In genomic region chr20:36777576-36777975, GRCh38 we compare ENCODE assay signal across 16 cellular contexts. TPM values are rescaled to one million over a fixed set of nuclear protein-coding genes. Genes with fewer than 3 reads are reported as not detected.
DNase-seq lines count a peak whose midpoint lies in the region; ATAC-seq and TF ChIP-seq lines count a peak whose summit lies in the region.
"Had no signal": no experiment of that assay in that cellular context is flagged by ENCODE, and none has a peak within 500 bp of the region (broad histone marks: within the 10 kb centered on the region; RNA-seq: fewer than 3 reads in every experiment).

No MANE protein-coding gene starts in this region.

- no peaks in the 10 kb centered on the region for H3K9me3 Mint-ChIP-seq in activated naive CD8-positive, alpha-beta T cell treated with anti-CD3 and anti-CD28 coated beads for 36 hours
- H3K9me3 Mint-ChIP-seq in activated naive CD8-positive, alpha-beta T cell treated with anti-CD3 and anti-CD28 coated beads, Interleukin-2, amount 50 U/mL, for 24 hours = peaks cover 3% of the 10 kb centered on the region
- peaks cover 14% of the 10 kb centered on the region for H3K9me3 Mint-ChIP-seq in glutamatergic neuron (ENCODE audit: unreplicated experiment)
- H3K9me3 Mint-ChIP-seq: IgD-negative memory B cell had no signal

- ATAC-seq in activated naive CD8-positive, alpha-beta T cell treated with anti-CD3 and anti-CD28 coated beads, Interleukin-2, amount 50 U/mL, for 24 hours = no peak
- no peak for ATAC-seq in GM18870 (IDR thresholded peaks at IDR 0.05; ENCODE audit: unreplicated experiment)
- ATAC-seq: HCT116 had no signal

- peaks cover 1% of the 10 kb centered on the region for H3K36me3 Mint-ChIP-seq in activated naive CD8-positive, alpha-beta T cell treated with anti-CD3 and anti-CD28 coated beads for 36 hours
- peaks cover 3% of the 10 kb centered on the region for H3K36me3 Mint-ChIP-seq in activated naive CD8-positive, alpha-beta T cell treated with anti-CD3 and anti-CD28 coated beads, Interleukin-2, amount 50 U/mL, for 24 hours (ENCODE audit: low read depth)
- no peaks in the 10 kb centered on the region for H3K36me3 Mint-ChIP-seq in glutamatergic neuron (ENCODE audit: unreplicated experiment)
- H3K36me3 Mint-ChIP-seq: IgD-negative memory B cell had no signal

- no peaks in the 10 kb centered on the region for H3K9me3 ChIP-seq in spleen

- TF ChIP-seq CTCF in glutamatergic neuron (IDR thresholded peaks at IDR 0.05; ENCODE audit: partially characterized antibody, unreplicated experiment) (no peak), spleen (IDR thresholded peaks at IDR 0.05 in 8 of 11, conservative IDR thresholded peaks at IDR 0.05 in 3 of 11) (no peak)

- peak overlapping the region; percentile 25 for H3K27ac Mint-ChIP-seq in activated naive CD8-positive, alpha-beta T cell treated with anti-CD3 and anti-CD28 coated beads for 36 hours
- no peak overlapping the region for H3K27ac Mint-ChIP-seq in activated naive CD8-positive, alpha-beta T cell treated with anti-CD3 and anti-CD28 coated beads, Interleukin-2, amount 50 U/mL, for 24 hours
- peak overlapping the region; percentile 56 for H3K27ac Mint-ChIP-seq in glutamatergic neuron (ENCODE audit: unreplicated experiment)
- H3K27ac Mint-ChIP-seq: IgD-negative memory B cell had no signal

- intact Hi-C loops in spleen (cut with DNase I; ENCODE audit: low total_unique reads) = no loop called here

- peaks cover 5 to 31% (median 20%) of the 10 kb centered on the region in 6 donors for H3K4me1 ChIP-seq in spleen

- H3K4me1 Mint-ChIP-seq in activated naive CD8-positive, alpha-beta T cell treated with anti-CD3 and anti-CD28 coated beads for 36 hours = peaks cover 6% of the 10 kb centered on the region
- peaks cover 15% of the 10 kb centered on the region for H3K4me1 Mint-ChIP-seq in activated naive CD8-positive, alpha-beta T cell treated with anti-CD3 and anti-CD28 coated beads, Interleukin-2, amount 50 U/mL, for 24 hours
- peaks cover 27% of the 10 kb centered on the region for H3K4me1 Mint-ChIP-seq in glutamatergic neuron (ENCODE audit: low read depth, unreplicated experiment)

- H3K4me3 ChIP-seq in spleen = no peak overlapping the region
- H3K4me3 ChIP-seq: GM23248 had no signal

- peaks cover 3% of the 10 kb centered on the region for H3K27me3 Mint-ChIP-seq in activated naive CD8-positive, alpha-beta T cell treated with anti-CD3 and anti-CD28 coated beads for 36 hours
- peaks cover 3% of the 10 kb centered on the region for H3K27me3 Mint-ChIP-seq in activated naive CD8-positive, alpha-beta T cell treated with anti-CD3 and anti-CD28 coated beads, Interleukin-2, amount 50 U/mL, for 24 hours
- peaks cover 11% of the 10 kb centered on the region for H3K27me3 Mint-ChIP-seq in glutamatergic neuron (ENCODE audit: unreplicated experiment)

- 75 to 92% (median 83%) methylated on average over 3 of the region's 3 CpGs for WGBS in spleen, 5 donors

- no peak for TF ChIP-seq POLR2A in spleen (IDR thresholded peaks at IDR 0.05)

- H3K27me3 ChIP-seq in spleen (replicated peaks in 1 of 7) = no peaks in the 10 kb centered on the region

- H3K4me3 Mint-ChIP-seq in activated naive CD8-positive, alpha-beta T cell treated with anti-CD3 and anti-CD28 coated beads for 36 hours = no peak overlapping the region
- no peak overlapping the region for H3K4me3 Mint-ChIP-seq in activated naive CD8-positive, alpha-beta T cell treated with anti-CD3 and anti-CD28 coated beads, Interleukin-2, amount 50 U/mL, for 24 hours
- peak overlapping the region; percentile 56 for H3K4me3 Mint-ChIP-seq in glutamatergic neuron (ENCODE audit: unreplicated experiment)

- H3K36me3 ChIP-seq in spleen = peaks cover 0 to 5% (median 0%) of the 10 kb centered on the region in 6 donors

- H3K27ac ChIP-seq in spleen = no peak overlapping the region
- H3K27ac ChIP-seq: C4-2B, GM23248, HL-60 had no signal

- DNase-seq in activated naive CD8-positive, alpha-beta T cell treated with anti-CD3 and anti-CD28 coated beads for 36 hours = no peak
- DNase-seq in activated naive CD8-positive, alpha-beta T cell treated with anti-CD3 and anti-CD28 coated beads, Interleukin-2, amount 50 U/mL, for 24 hours = no peak
- DNase-seq in NCI-H446 (lab: John Stamatoyannopoulos, UW) (peak; percentile 25 to 66), glutamatergic neuron (no peak), spleen (peak; percentile 18), D341Med (ENCODE audit: low spot score) (no peak), NCI-H526 (lab: John Stamatoyannopoulos, UW) (no peak)
- DNase-seq: GM23248, NCI-H1417 treated with DMSO at 0.1 percent for 48 hours, NCI-H1930, NCI-H524 had no signal

RNA-seq across cellular contexts. Expression of gene DSN1, which starts 4.0 kb away (rescaled TPM):
- 10 to 100 TPM; 19.9 to 21.8 TPM for total RNA-seq in activated naive CD8-positive, alpha-beta T cell treated with anti-CD3 and anti-CD28 coated beads for 36 hours
- total RNA-seq in glutamatergic neuron (ENCODE audit: unreplicated experiment) (6.4 TPM), spleen (10 to 100 TPM in 4 of 7 donors, 1 to 10 TPM in 3; 8.6 to 16.7 (median 10.5) TPM)
- polyA plus RNA-seq in spleen = 10 to 100 TPM; 12.6 to 16.6 (median 15.7) TPM

RNA-seq across cellular contexts. Expression of gene NDRG3, which starts 31.7 kb away (rescaled TPM):
- total RNA-seq in activated naive CD8-positive, alpha-beta T cell treated with anti-CD3 and anti-CD28 coated beads for 36 hours = 10 to 100 TPM; 16.3 to 17.1 TPM
- total RNA-seq in glutamatergic neuron (ENCODE audit: unreplicated experiment) (31.8 TPM), spleen (10 to 100 TPM; 26.8 to 32.0 (median 28.1) TPM)
- 10 to 100 TPM; 15.5 to 22.5 (median 17.6) TPM for polyA plus RNA-seq in spleen

Comparison
In these comparisons a context has a peak if more than half of its experiments do, and no peak if none do; other contexts are left out.
1. DNase-seq: peak in NCI-H446 (2 of 2) and spleen (single experiment); none in activated naive CD8-positive, alpha-beta T cell treated with anti-CD3 and anti-CD28 coated beads for 36 hours (single experiment), activated naive CD8-positive, alpha-beta T cell treated with anti-CD3 and anti-CD28 coated beads, Interleukin-2, amount 50 U/mL, for 24 hours (single experiment), glutamatergic neuron (single experiment), D341Med (single experiment) and NCI-H526 (0 of 2).